ENCODE assay signal across 8 cellular contexts in the genomic region with DNA sequence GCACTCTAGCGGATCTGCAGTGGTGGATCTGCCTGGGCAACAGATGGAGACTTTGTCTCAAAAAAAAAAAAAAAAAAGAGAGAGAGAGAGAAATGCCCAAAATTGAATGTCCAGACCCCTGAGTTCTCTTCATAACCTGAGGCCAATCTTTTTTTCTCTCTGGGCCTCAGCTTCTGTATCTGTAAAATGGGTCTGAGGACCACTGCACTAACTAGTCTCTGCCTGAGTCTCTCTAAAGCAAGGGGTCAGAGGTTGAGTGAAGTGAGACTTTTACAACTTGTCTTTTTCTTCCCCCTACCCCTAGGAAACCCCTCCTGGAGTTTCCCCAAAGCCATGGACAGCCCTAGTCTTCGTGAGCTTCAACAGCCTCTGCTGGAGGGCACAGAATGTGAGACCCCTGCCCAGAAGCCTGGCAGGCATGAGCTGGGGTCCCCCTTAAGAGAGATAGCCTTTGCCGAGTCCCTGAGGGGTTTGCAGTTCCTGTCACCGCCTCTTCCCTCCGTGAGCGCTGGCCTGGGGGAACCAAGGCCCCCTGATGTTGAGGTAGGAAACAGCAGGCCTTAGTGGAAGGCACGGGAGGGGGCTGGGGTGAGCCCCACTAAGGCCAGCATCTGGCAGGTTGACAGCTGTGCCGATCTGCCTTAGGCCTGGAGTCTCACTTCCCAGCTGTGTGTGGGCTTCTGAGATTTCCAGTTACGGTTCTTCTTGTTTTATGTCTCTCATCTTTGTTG. TPM values are rescaled to one million over a fixed set of nuclear protein-coding genes. Genes with fewer than 3 reads are reported as not detected.
DNase-seq lines count a peak whose midpoint lies in the region; ATAC-seq and TF ChIP-seq lines count a peak whose summit lies in the region.

No MANE protein-coding gene starts in this region.

- TF ChIP-seq POLR2A in esophagus muscularis mucosa (IDR thresholded peaks at IDR 0.05; ENCODE audit: low read depth): no peak

- 46% methylated on average over 9 of the region's 9 CpGs for WGBS in esophagus muscularis mucosa

- peaks cover 0 to 7% (median 0%) of the 10 kb centered on the region in 11 experiments; a peak in 4 of 22 replicates for H3K27me3 ChIP-seq in BLaER1 treated with 17β-estradiol and CSF1 and Interleukin-3, amounts not matched to agents 10 nM and 100 nM
- no peaks in the 10 kb centered on the region for H3K27me3 ChIP-seq in esophagus muscularis mucosa

- H3K9ac ChIP-seq in BLaER1 treated with 17β-estradiol and CSF1 and Interleukin-3, amounts not matched to agents 10 nM and 100 nM: peak overlapping the region; percentile 15 to 58 (median 47); a peak in 17 of 22 replicates

- peaks cover 9 to 34% (median 17%) of the 10 kb centered on the region in 11 experiments; a peak in 16 of 22 replicates for H3K36me3 ChIP-seq in BLaER1 treated with 17β-estradiol and CSF1 and Interleukin-3, amounts not matched to agents 10 nM and 100 nM
- peaks cover 0 to 15% (median 10%) of the 10 kb centered on the region in 4 donors for H3K36me3 ChIP-seq in esophagus muscularis mucosa

- peaks cover 34 to 60% (median 50%) of the 10 kb centered on the region in 10 experiments for H3K4me1 ChIP-seq in BLaER1 treated with 17β-estradiol and CSF1 and Interleukin-3, amounts not matched to agents 10 nM and 100 nM
- H3K4me1 ChIP-seq in esophagus muscularis mucosa: peaks cover 20 to 44% (median 38%) of the 10 kb centered on the region in 4 donors

- peak; percentile 93 for DNase-seq in NAMALWA (ENCODE audit: low spot score)
- DNase-seq in iPS-NIHi11 (ENCODE audit: low spot score): peak; percentile 67
- no peak for DNase-seq in NCI-H187 (lab: John Stamatoyannopoulos, UW)
- no peak for DNase-seq in esophagus muscularis mucosa (ENCODE audit: extremely low spot score)
- DNase-seq in NCI-H774 (lab: John Stamatoyannopoulos, UW): no peak

- peak overlapping the region; percentile 51 to 79 (median 66) for H3K4me2 ChIP-seq in BLaER1 treated with 17β-estradiol and CSF1 and Interleukin-3, amounts not matched to agents 10 nM and 100 nM

- intact Hi-C loops in esophagus muscularis mucosa (cut with DNase I): no loop called here

- H3K4me3 ChIP-seq in BLaER1 treated with 17β-estradiol and CSF1 and Interleukin-3, amounts not matched to agents 10 nM and 100 nM: no peak overlapping the region
- H3K4me3 ChIP-seq in esophagus muscularis mucosa: no peak overlapping the region

- peak in 1 of 3 experiments; percentile 8 for TF ChIP-seq CTCF in esophagus muscularis mucosa (IDR thresholded peaks at IDR 0.05)

- ATAC-seq in GM18907 (IDR thresholded peaks at IDR 0.05; ENCODE audit: unreplicated experiment) (peak; percentile 64), HG02623 (IDR thresholded peaks at IDR 0.05; ENCODE audit: unreplicated experiment) (no peak)

- peak overlapping the region; percentile 14 to 74 (median 67); a peak in 20 of 22 replicates for H3K27ac ChIP-seq in BLaER1 treated with 17β-estradiol and CSF1 and Interleukin-3, amounts not matched to agents 10 nM and 100 nM
- H3K27ac ChIP-seq in esophagus muscularis mucosa (replicated peaks in 1 of 4): peak overlapping the region in 1 of 4 donors; percentile 47

- TF ChIP-seq EP300 in esophagus muscularis mucosa (IDR thresholded peaks at IDR 0.05): no peak

- no peaks in the 10 kb centered on the region for H3K9me3 ChIP-seq in BLaER1 treated with 17β-estradiol and CSF1 and Interleukin-3, amounts not matched to agents 10 nM and 100 nM (replicated peaks in 1 of 11)
- no peaks in the 10 kb centered on the region for H3K9me3 ChIP-seq in esophagus muscularis mucosa

- H4K20me1 ChIP-seq in BLaER1 treated with 17β-estradiol and CSF1 and Interleukin-3, amounts not matched to agents 10 nM and 100 nM: peaks cover 0 to 5% (median 0%) of the 10 kb centered on the region in 11 experiments; a peak in 5 of 22 replicates

RNA-seq across cellular contexts. Expression of gene TMEM91, which starts 1.8 kb away (rescaled TPM):
- 10 to 100 TPM in 3 of 4 donors, 1 to 10 TPM in 1; 9.7 to 17.2 (median 14.1) TPM for total RNA-seq in esophagus muscularis mucosa

RNA-seq across cellular contexts. Expression of gene B9D2, which starts 14.2 kb away (rescaled TPM):
- 1 to 10 TPM; 4.9 to 9.3 (median 6.9) TPM for total RNA-seq in esophagus muscularis mucosa

RNA-seq across cellular contexts. Expression of gene EXOSC5, which starts 19.0 kb away (rescaled TPM):
- total RNA-seq in esophagus muscularis mucosa: 10 to 100 TPM; 11.2 to 15.2 (median 13.2) TPM

RNA-seq across cellular contexts. Expression of gene BCKDHA, which starts 19.5 kb away (rescaled TPM):
- total RNA-seq in esophagus muscularis mucosa: 10 to 100 TPM; 40.7 to 75.2 (median 54.0) TPM

RNA-seq across cellular contexts. Expression of gene TGFB1, which starts 24.4 kb away (rescaled TPM):
- 10 to 100 TPM; 29.8 to 52.4 (median 31.8) TPM for total RNA-seq in esophagus muscularis mucosa

Comparison
In these comparisons a context has a peak if more than half of its experiments do, and no peak if none do; other contexts are left out.
1. DNase-seq: peak in NAMALWA (single experiment) and iPS-NIHi11 (single experiment); none in NCI-H187 (0 of 2), esophagus muscularis mucosa (single experiment) and NCI-H774 (single experiment).